24 cellular contexts compared by ENCODE assay signal in genomic region chr2:191557841-191558240, GRCh38.
DNase-seq lines count a peak whose midpoint lies in the region; ATAC-seq, FAIRE-seq and TF ChIP-seq lines count a peak whose summit lies in the region.
"Had no signal": no experiment of that assay in that cellular context is flagged by ENCODE, and none has a peak within 500 bp of the region (broad histone marks: within the 10 kb centered on the region; RNA-seq: fewer than 3 reads in every experiment).

No MANE protein-coding gene starts in this region.

- H3K4me1 ChIP-seq in Loucy (ENCODE audit: insufficient read depth, low read length, poor library complexity, severe bottlenecking) (peaks cover 30% of the 10 kb centered on the region), K562 (replicated peaks in 1 of 2; ENCODE audit: control insufficient read depth in 2 of 2, insufficient read depth in 2 of 2, low read length in 2 of 2) (peaks cover 7 to 15% of the 10 kb centered on the region in 2 experiments; a peak in 3 of 5 replicates), body of pancreas (no peaks in the 10 kb centered on the region), aorta (ENCODE audit: control insufficient read depth in 1 of 2, insufficient read depth in 2 of 2, low read length in 2 of 2) (no peaks in the 10 kb centered on the region)

- H3K79me2 ChIP-seq in Loucy (ENCODE audit: insufficient read depth, low read length) (no peaks in the 10 kb centered on the region), K562 (ENCODE audit: control insufficient read depth, insufficient read depth, low read length) (no peaks in the 10 kb centered on the region)

- no peaks in the 10 kb centered on the region for H3K9me2 ChIP-seq in Loucy (replicated peaks; ENCODE audit: low read depth, low read length)

- no peaks in the 10 kb centered on the region for H3K9me3 Mint-ChIP-seq in activated CD8-positive, alpha-beta memory T cell treated with anti-CD3 and anti-CD28 coated beads, Interleukin-2, amount 10 ng/mL, durations not matched to agents 7 days and 5 days (ENCODE audit: low read depth)
- H3K9me3 Mint-ChIP-seq: CD8-positive, alpha-beta memory T cell had no signal

- TF ChIP-seq CTCF in Loucy (conservative IDR thresholded peaks at IDR 0.05; ENCODE audit: low read length), result no peak
- no peak for TF ChIP-seq CTCF in K562 (IDR thresholded peaks at IDR 0.05 in 2 of 3, conservative IDR thresholded peaks at IDR 0.05 in 1 of 3; ENCODE audit: insufficient read depth in 2 of 3, low read depth in 1 of 3, low read length in 3 of 3)
- TF ChIP-seq CTCF in GM10266 (IDR thresholded peaks at IDR 0.05; ENCODE audit: control insufficient read depth, insufficient read depth, low read depth, missing control alignments), result no peak
- no peak for TF ChIP-seq CTCF in body of pancreas (IDR thresholded peaks at IDR 0.05)

- no TSS peak for BruUV-seq in K562 (replicated peaks; lab: Mats Ljungman, UMichigan)

- in situ Hi-C loops in K562 (cut with MboI), result loop anchor here (5.0 to 10.0 kb wide), 2 partner anchors 257 to 599 kb away; no protein-coding TSS in a partner anchor

- H2AFZ ChIP-seq in Loucy (ENCODE audit: low read length) (peak overlapping the region; percentile 55; the same call in 1 of the 2 replicates), K562 (ENCODE audit: low read depth, low read length) (peak overlapping the region; percentile 76)
- H2AFZ ChIP-seq: PC-9 had no signal

- H3K9ac ChIP-seq in Loucy (ENCODE audit: low read depth, low read length, poor library complexity, severe bottlenecking), result no peak overlapping the region
- peak overlapping the region in 1 of 2 experiments; percentile 36; a peak in 1 of 4 replicates for H3K9ac ChIP-seq in K562 (ENCODE audit: insufficient read depth in 1 of 2, low read depth in 2 of 2, low read length in 2 of 2)

- H4K20me1 ChIP-seq in Loucy (ENCODE audit: insufficient read depth, low read length, poor library complexity, severe bottlenecking) (no peaks in the 10 kb centered on the region), K562 (replicated peaks; ENCODE audit: control insufficient read depth, insufficient read depth, low read length) (no peaks in the 10 kb centered on the region)

- no peak for TF ChIP-seq POLR2A in K562 (conservative IDR thresholded peaks at IDR 0.05)
- TF ChIP-seq POLR2A in body of pancreas (IDR thresholded peaks at IDR 0.05), result no peak

- ATAC-seq in activated CD8-positive, alpha-beta memory T cell treated with anti-CD3 and anti-CD28 coated beads, Interleukin-2, amount 10 ng/mL, durations not matched to agents 7 days and 5 days, result peak; percentile 46
- peak; percentile 86 for ATAC-seq in K562
- peak; percentile 26 for ATAC-seq in stimulated activated naive CD8-positive, alpha-beta T cell treated with anti-CD3 and anti-CD28 coated beads, Interleukin-15, Interleukin-2, amounts not matched to agents 100 U/mL and 50 U/mL, for 24 hours
- no peak for ATAC-seq in body of pancreas
- ATAC-seq in aorta (ENCODE audit: low FRiP score), result no peak

- H3F3A ChIP-seq in Loucy (ENCODE audit: low read depth), result 0 out of 2 replicates have a peak, but pooled peaks cover 5% of the 10 kb centered on the region

- H3K4me3 Mint-ChIP-seq in activated CD8-positive, alpha-beta memory T cell treated with anti-CD3 and anti-CD28 coated beads, Interleukin-2, amount 10 ng/mL, durations not matched to agents 7 days and 5 days, result no peak overlapping the region
- H3K4me3 Mint-ChIP-seq: CD8-positive, alpha-beta memory T cell had no signal

- H3K27ac Mint-ChIP-seq in activated CD8-positive, alpha-beta memory T cell treated with anti-CD3 and anti-CD28 coated beads, Interleukin-2, amount 10 ng/mL, durations not matched to agents 7 days and 5 days, result no peak overlapping the region

- peaks cover 2% of the 10 kb centered on the region for H3K36me3 Mint-ChIP-seq in activated CD8-positive, alpha-beta memory T cell treated with anti-CD3 and anti-CD28 coated beads, Interleukin-2, amount 10 ng/mL, durations not matched to agents 7 days and 5 days
- H3K36me3 Mint-ChIP-seq: CD8-positive, alpha-beta memory T cell had no signal

- H3K4me1 Mint-ChIP-seq in activated CD8-positive, alpha-beta memory T cell treated with anti-CD3 and anti-CD28 coated beads, Interleukin-2, amount 10 ng/mL, durations not matched to agents 7 days and 5 days, result peaks cover 26% of the 10 kb centered on the region

- no peaks in the 10 kb centered on the region for H3K9me3 ChIP-seq in Loucy (ENCODE audit: insufficient read depth, low read depth, low read length)
- H3K9me3 ChIP-seq in K562 (replicated peaks; ENCODE audit: control insufficient read depth, insufficient read depth, low read depth, low read length), result no peaks in the 10 kb centered on the region
- H3K9me3 ChIP-seq in body of pancreas, result no peaks in the 10 kb centered on the region
- no peaks in the 10 kb centered on the region for H3K9me3 ChIP-seq in aorta (ENCODE audit: control insufficient read depth, low read length)

- intact Hi-C loops in K562 (cut with micrococcal nuclease), result no loop called here
- intact Hi-C loops in body of pancreas (cut with DNase I), result loop anchor here (10.0 kb wide), 1 partner anchor 607 kb away; no protein-coding TSS in a partner anchor
- intact Hi-C loops in aorta (cut with DNase I), result loop anchor here (5.0 to 10.0 kb wide), 2 partner anchors 257 to 604 kb away; no protein-coding TSS in a partner anchor

- TF ChIP-seq EP300 in K562 (IDR thresholded peaks at IDR 0.05; ENCODE audit: low read length), result peak; percentile 38; the same call in 1 of the 2 replicates

- DNase-seq in activated CD8-positive, alpha-beta memory T cell treated with anti-CD3 and anti-CD28 coated beads, Interleukin-2, amount 10 ng/mL, durations not matched to agents 7 days and 5 days, result peak; percentile 60
- no peak for DNase-seq in activated CD8-positive, alpha-beta memory T cell treated with anti-CD3 and anti-CD28 coated beads, Interleukin-2, amount 50 U/mL, for 4 hours
- peak; percentile 18 to 83 (median 44) for DNase-seq in K562 (ENCODE audit: extremely low read depth in 1 of 4, low spot score in 3 of 4)
- no peak for DNase-seq in stimulated activated naive CD8-positive, alpha-beta T cell treated with anti-CD3 and anti-CD28 coated beads, Interleukin-15, Interleukin-2, amounts not matched to agents 100 U/mL and 50 U/mL, for 24 hours
- DNase-seq in GM10266 (ENCODE audit: extremely low spot score), result no peak
- no peak for DNase-seq in body of pancreas
- DNase-seq in aorta, result no peak
- DNase-seq: AML-193; Calu3; CD8-positive, alpha-beta memory T cell; DMS153; MM.1S; NCI-H1048; NCI-H1417 treated with DMSO at 0.1 percent for 48 hours; NCI-H187 treated with DMSO at 0.1 percent for 48 hours; NCI-H2107; NCI-H446 treated with DMSO at 0.1 percent for 48 hours; NCI-H526 treated with DMSO at 0.1 percent for 48 hours; PC-9; RPMI8226; SHP77 had no signal

- H3K27ac ChIP-seq in K562 (ENCODE audit: extremely low read depth, low read depth, low read length), result peak overlapping the region; percentile 50
- no peak overlapping the region for H3K27ac ChIP-seq in body of pancreas
- H3K27ac ChIP-seq in aorta (ENCODE audit: low read depth in 1 of 2, low read length in 2 of 2), result no peak overlapping the region
- H3K27ac ChIP-seq: C4-2B, PC-9 had no signal

- POLR2A ChIA-PET in K562 (lab: Yijun Ruan, JAX), result interaction anchor here (1.1 to 1.2 kb wide), 2 partner anchors 121 to 250 kb away, joined by 3 to 6 read pairs; no protein-coding TSS in a partner anchor

- FAIRE-seq in K562 (lab: Jason Lieb, UNC), result peak; percentile 96
- FAIRE-seq: H54 had no signal

- no peak overlapping the region for H3K4me2 ChIP-seq in Loucy (ENCODE audit: low read depth, low read length, poor library complexity, severe bottlenecking)
- H3K4me2 ChIP-seq in K562 (ENCODE audit: insufficient read depth, low read length), result peak overlapping the region; percentile 12; the same call in 1 of the 2 replicates
- H3K4me2 ChIP-seq: PC-9 had no signal

- no peak overlapping the region for H3K4me3 ChIP-seq in Loucy (ENCODE audit: low read length, poor library complexity, severe bottlenecking)
- no peak overlapping the region for H3K4me3 ChIP-seq in K562
- H3K4me3 ChIP-seq in body of pancreas, result no peak overlapping the region
- no peak overlapping the region for H3K4me3 ChIP-seq in aorta (ENCODE audit: low read length in 2 of 2)
- H3K4me3 ChIP-seq: PC-9 had no signal

- H3K27me3 ChIP-seq in Loucy (ENCODE audit: insufficient read depth, low read length, poor library complexity, severe bottlenecking) (no peaks in the 10 kb centered on the region), K562 (ENCODE audit: control insufficient read depth in 2 of 2, insufficient read depth in 2 of 2, low read length in 2 of 2) (no peaks in the 10 kb centered on the region), body of pancreas (no peaks in the 10 kb centered on the region), aorta (ENCODE audit: control insufficient read depth in 1 of 2, insufficient read depth in 2 of 2, low read length in 1 of 2) (no peaks in the 10 kb centered on the region)

- CTCF ChIA-PET in activated CD8-positive, alpha-beta memory T cell treated with anti-CD3 and anti-CD28 coated beads, Interleukin-2, amount 10 ng/mL, durations not matched to agents 7 days and 5 days (lab: Charles Lee), result interaction anchor here (1.2 to 6.9 kb wide), 3 partner anchors 8 to 605 kb away, joined by 4 to 42 read pairs (median 4); no protein-coding TSS in a partner anchor
- CTCF ChIA-PET in K562 (lab: Yijun Ruan, JAX; ENCODE audit: low intra/inter-chr PET ratio), result no interaction called here

- H3K27me3 Mint-ChIP-seq in activated CD8-positive, alpha-beta memory T cell treated with anti-CD3 and anti-CD28 coated beads, Interleukin-2, amount 10 ng/mL, durations not matched to agents 7 days and 5 days, result peaks cover 43% of the 10 kb centered on the region

- H3K36me3 ChIP-seq in Loucy (ENCODE audit: insufficient read depth, low read length), result no peaks in the 10 kb centered on the region
- H3K36me3 ChIP-seq in K562 (ENCODE audit: control insufficient read depth, insufficient read depth, low read length), result no peaks in the 10 kb centered on the region
- no peaks in the 10 kb centered on the region for H3K36me3 ChIP-seq in body of pancreas (replicated peaks in 1 of 2; ENCODE audit: insufficient read depth in 1 of 2, low read depth in 2 of 2)
- no peaks in the 10 kb centered on the region for H3K36me3 ChIP-seq in aorta (ENCODE audit: control insufficient read depth in 1 of 2, insufficient read depth in 2 of 2, low read length in 1 of 2)

- 7% methylated on average over 5 of the region's 5 CpGs for WGBS in K562 (ENCODE audit: insufficient coverage, low coverage, missing lambda C conversion rate)
- WGBS in body of pancreas, 2 donors, result 80 to 83% methylated on average over 5 of the region's 5 CpGs
- 93 to 96% methylated on average over 5 of the region's 5 CpGs for WGBS in aorta, 2 donors

- TF ChIP-seq RAD21 in K562 (CRISPR knock-in tag; conservative IDR thresholded peaks at IDR 0.05 in 1 of 2, IDR thresholded peaks at IDR 0.05 in 1 of 2), result no peak

- H3K9me1 ChIP-seq in K562 (ENCODE audit: control insufficient read depth, insufficient read depth, low read length), result no peaks in the 10 kb centered on the region

TF ChIP-seq in K562, 482 proteins besides CTCF, POLR2A, EP300 and RAD21 (continues in another document):
- TF ChIP-seq LEF1 (IDR thresholded peaks at IDR 0.05) (peak; percentile 23; the same call in 1 of the 2 replicates), PCBP1 (IDR thresholded peaks at IDR 0.05; ENCODE audit: low read depth, low read length, poor library complexity, severe bottlenecking) (no peak), CSDE1 (IDR thresholded peaks at IDR 0.05) (no peak), CCNT2 (IDR thresholded peaks at IDR 0.05; ENCODE audit: borderline replicate concordance, extremely low read depth, insufficient read length, low read depth, low read length) (no peak)

Comparison
In these comparisons a context has a peak if more than half of its experiments do, and no peak if none do; other contexts are left out.
1. DNase-seq: peak in activated CD8-positive, alpha-beta memory T cell treated with anti-CD3 and anti-CD28 coated beads, Interleukin-2, amount 10 ng/mL, durations not matched to agents 7 days and 5 days (single experiment) and K562 (4 of 4); none in activated CD8-positive, alpha-beta memory T cell treated with anti-CD3 and anti-CD28 coated beads, Interleukin-2, amount 50 U/mL, for 4 hours (single experiment), stimulated activated naive CD8-positive, alpha-beta T cell treated with anti-CD3 and anti-CD28 coated beads, Interleukin-15, Interleukin-2, amounts not matched to agents 100 U/mL and 50 U/mL, for 24 hours (single experiment), GM10266 (single experiment), body of pancreas (0 of 4) and aorta (0 of 2).
2. ATAC-seq: peak in activated CD8-positive, alpha-beta memory T cell treated with anti-CD3 and anti-CD28 coated beads, Interleukin-2, amount 10 ng/mL, durations not matched to agents 7 days and 5 days (single experiment), K562 (single experiment) and stimulated activated naive CD8-positive, alpha-beta T cell treated with anti-CD3 and anti-CD28 coated beads, Interleukin-15, Interleukin-2, amounts not matched to agents 100 U/mL and 50 U/mL, for 24 hours (single experiment); none in body of pancreas (single experiment) and aorta (single experiment).